In genomic region chr2:127811922-127812321, GRCh38 we compare ENCODE assay signal across 11 cellular contexts. TPM values are rescaled to one million over a fixed set of nuclear protein-coding genes. Genes with fewer than 3 reads are reported as not detected.
DNase-seq lines count a peak whose midpoint lies in the region; ATAC-seq, FAIRE-seq and TF ChIP-seq lines count a peak whose summit lies in the region.
"Had no signal": no experiment of that assay in that cellular context is flagged by ENCODE, and none has a peak within 500 bp of the region (broad histone marks: within the 10 kb centered on the region; RNA-seq: fewer than 3 reads in every experiment).

No MANE protein-coding gene starts in this region.

- peaks cover 9% of the 10 kb centered on the region for H3K36me3 Mint-ChIP-seq in activated naive CD8-positive, alpha-beta T cell treated with anti-CD3 and anti-CD28 coated beads, Interleukin-2, amount 10 ng/mL, durations not matched to agents 7 days and 5 days

- H3K9ac ChIP-seq in HepG2 (ENCODE audit: insufficient read depth, low read depth, low read length) (peak overlapping the region; percentile 98), mesendoderm (ENCODE audit: low read length) (peak overlapping the region; percentile 98)

- ATAC-seq in HepG2 (no peak), right lobe of liver (no peak), upper lobe of right lung (no peak), GM21381 (IDR thresholded peaks at IDR 0.05; ENCODE audit: unreplicated experiment) (no peak), HG02588 (IDR thresholded peaks at IDR 0.05; ENCODE audit: unreplicated experiment) (no peak)
- no peak for ATAC-seq in activated naive CD8-positive, alpha-beta T cell treated with anti-CD3 and anti-CD28 coated beads, Interleukin-2, amount 10 ng/mL, durations not matched to agents 7 days and 5 days (ENCODE audit: low read depth)

- peak overlapping the region; percentile 92 for H3K4me3 Mint-ChIP-seq in activated naive CD8-positive, alpha-beta T cell treated with anti-CD3 and anti-CD28 coated beads, Interleukin-2, amount 10 ng/mL, durations not matched to agents 7 days and 5 days

- no peaks in the 10 kb centered on the region for H3K9me3 Mint-ChIP-seq in activated naive CD8-positive, alpha-beta T cell treated with anti-CD3 and anti-CD28 coated beads, Interleukin-2, amount 10 ng/mL, durations not matched to agents 7 days and 5 days

- H4K8ac ChIP-seq in mesendoderm (ENCODE audit: low read depth, low read length), result peak overlapping the region; percentile 58

- FAIRE-seq in HepG2 (lab: Jason Lieb, UNC), result no peak
- FAIRE-seq: H54 had no signal

- H3K56ac ChIP-seq in mesendoderm (ENCODE audit: low read length), result no peak overlapping the region

- intact Hi-C loops in HepG2 (cut with micrococcal nuclease; ENCODE audit: unreplicated experiment) (loop anchor here (1.0 to 2.0 kb wide), 3 partner anchors 27 to 109 kb away; partner anchors contain the start of gene POLR2D), right lobe of liver (cut with DNase I) (loop anchor here in 1 of 2 donors (2.0 kb wide), 1 partner anchor 111 kb away; the partner anchor contains the start of gene SFT2D3), upper lobe of right lung (cut with DNase I) (no loop called here)

- peaks cover 14% of the 10 kb centered on the region for H3K27me3 Mint-ChIP-seq in activated naive CD8-positive, alpha-beta T cell treated with anti-CD3 and anti-CD28 coated beads, Interleukin-2, amount 10 ng/mL, durations not matched to agents 7 days and 5 days

- H3K36me3 ChIP-seq in HepG2 (replicated peaks in 1 of 2; ENCODE audit: control insufficient read depth in 1 of 2, insufficient read depth in 2 of 2, low read length in 2 of 2), result no peaks in the 10 kb centered on the region
- no peaks in the 10 kb centered on the region for H3K36me3 ChIP-seq in right lobe of liver
- no peaks in the 10 kb centered on the region for H3K36me3 ChIP-seq in mesendoderm (ENCODE audit: control insufficient read depth, insufficient read depth, low read length)
- H3K36me3 ChIP-seq in upper lobe of right lung, result no peaks in the 10 kb centered on the region

- peak overlapping the region; percentile 98 for H3K27ac Mint-ChIP-seq in activated naive CD8-positive, alpha-beta T cell treated with anti-CD3 and anti-CD28 coated beads, Interleukin-2, amount 10 ng/mL, durations not matched to agents 7 days and 5 days

- no peak for DNase-seq in HepG2 (ENCODE audit: low spot score)
- no peak for DNase-seq in right lobe of liver
- no peak for DNase-seq in activated naive CD8-positive, alpha-beta T cell treated with anti-CD3 and anti-CD28 coated beads, Interleukin-2, amount 10 ng/mL, durations not matched to agents 7 days and 5 days
- DNase-seq in mesendoderm, result no peak
- no peak for DNase-seq in upper lobe of right lung
- DNase-seq in HEK293T (ENCODE audit: extremely low spot score), result no peak
- DNase-seq: activated CD4-positive, alpha-beta T cell treated with anti-CD3 and anti-CD28 coated beads, Interleukin-2, amount 50 U/mL, for 48 hours; DMS 273 treated with DMSO at 0.1 percent for 48 hours had no signal

- BruUV-seq in HepG2 (replicated peaks; lab: Mats Ljungman, UMichigan), result no TSS peak

- H3K4me1 ChIP-seq in HepG2 (ENCODE audit: insufficient read depth, low read length) (peaks cover 62% of the 10 kb centered on the region), right lobe of liver (peaks cover 0 to 55% (median 14%) of the 10 kb centered on the region in 4 donors), mesendoderm (ENCODE audit: control insufficient read depth, low read depth, low read length) (no peaks in the 10 kb centered on the region), upper lobe of right lung (peaks cover 21% of the 10 kb centered on the region)

- H3K4me2 ChIP-seq in HepG2 (ENCODE audit: low read depth, low read length) (peak overlapping the region; percentile 98), mesendoderm (ENCODE audit: low read length) (no peak overlapping the region)

- no peak for TF ChIP-seq RAD21 in HepG2 (CRISPR knock-in tag; IDR thresholded peaks at IDR 0.05)

- no peak overlapping the region for H4K5ac ChIP-seq in mesendoderm (ENCODE audit: low read length)

- peaks cover 29% of the 10 kb centered on the region for H3K4me1 Mint-ChIP-seq in activated naive CD8-positive, alpha-beta T cell treated with anti-CD3 and anti-CD28 coated beads, Interleukin-2, amount 10 ng/mL, durations not matched to agents 7 days and 5 days

- in situ Hi-C loops in HepG2 (cut with HindIII; ENCODE audit: extremely low pct_ligation_motif_present, low pct_unique_long_range_greater_than_20kb), result no loop called here

- H3K4ac ChIP-seq in mesendoderm (ENCODE audit: low read depth, low read length), result no peak overlapping the region

- H3K79me1 ChIP-seq in mesendoderm (ENCODE audit: low read length), result no peaks in the 10 kb centered on the region

- H2BK15ac ChIP-seq in mesendoderm (replicated peaks; ENCODE audit: low read depth), result no peak overlapping the region

- TF ChIP-seq POLR2A in HepG2 (IDR thresholded peaks at IDR 0.05; ENCODE audit: insufficient read depth in 1 of 2, low read depth in 2 of 2, low read length in 2 of 2) (no peak), right lobe of liver (IDR thresholded peaks at IDR 0.05) (no peak)

- H3K79me2 ChIP-seq in HepG2 (ENCODE audit: insufficient read depth, low read length) (peaks cover 50% of the 10 kb centered on the region), mesendoderm (ENCODE audit: control insufficient read depth, insufficient read depth, low read length) (peaks cover 29% of the 10 kb centered on the region)

- peaks cover 25% of the 10 kb centered on the region for H4K20me1 ChIP-seq in HepG2 (ENCODE audit: insufficient read depth, low read length)

- H3K9me3 ChIP-seq in HepG2 (ENCODE audit: low read length), result no peaks in the 10 kb centered on the region
- H3K9me3 ChIP-seq in right lobe of liver, result no peaks in the 10 kb centered on the region
- no peaks in the 10 kb centered on the region for H3K9me3 ChIP-seq in upper lobe of right lung

- POLR2A ChIA-PET in HepG2 (lab: Yijun Ruan, JAX) (interaction anchor here (0.9 to 2.3 kb wide), 9 partner anchors 10 to 285 kb away, joined by 3 to 15 read pairs (median 4); partner anchors contain the start of genes IWS1 and SFT2D3), HEK293T (lab: Yijun Ruan, JAX) (interaction anchor here (0.5 to 1.8 kb wide), 4 partner anchors 10 to 70 kb away, joined by 3 to 5 read pairs (median 3); no protein-coding TSS in a partner anchor)
- POLR2A ChIA-PET in activated naive CD8-positive, alpha-beta T cell treated with anti-CD3 and anti-CD28 coated beads, Interleukin-2, amount 10 ng/mL, durations not matched to agents 7 days and 5 days (lab: Charles Lee), result interaction anchor here (0.9 to 2.2 kb wide), 7 partner anchors 10 to 279 kb away, joined by 3 to 9 read pairs (median 4); partner anchors contain the start of genes POLR2D, SFT2D3 and UGGT1

- H2AK5ac ChIP-seq in mesendoderm (ENCODE audit: low read length), result no peak overlapping the region

- H3K27ac ChIP-seq in HepG2 (ENCODE audit: extremely low read length, insufficient read depth, low read length) (peak overlapping the region; percentile 93), right lobe of liver (peak overlapping the region in 1 of 3 donors; percentile 97), mesendoderm (ENCODE audit: low read depth, low read length) (no peak overlapping the region), upper lobe of right lung (peak overlapping the region; percentile 92)

- peak overlapping the region; percentile 83 to 96 (median 93); a peak in 4 of 6 replicates for H3K4me3 ChIP-seq in HepG2 (replicated peaks in 1 of 3; ENCODE audit: insufficient read depth in 1 of 3, low read depth in 2 of 3, low read length in 3 of 3)
- H3K4me3 ChIP-seq in right lobe of liver, result peak overlapping the region in 1 of 3 donors; percentile 88
- H3K4me3 ChIP-seq in mesendoderm (ENCODE audit: low read length), result no peak overlapping the region
- peak overlapping the region; percentile 91 for H3K4me3 ChIP-seq in upper lobe of right lung

- H3K27me3 ChIP-seq in HepG2 (ENCODE audit: control insufficient read depth in 1 of 2, insufficient read depth in 2 of 2, low read length in 2 of 2) (no peaks in the 10 kb centered on the region; a peak in 1 of 5 replicates), right lobe of liver (no peaks in the 10 kb centered on the region), mesendoderm (ENCODE audit: insufficient read depth, low read length, poor library complexity) (no peaks in the 10 kb centered on the region), upper lobe of right lung (no peaks in the 10 kb centered on the region)

- no peak overlapping the region for H2BK5ac ChIP-seq in mesendoderm (ENCODE audit: low read length)

- H3K18ac ChIP-seq in mesendoderm (ENCODE audit: low read length), result no peak overlapping the region

- no peak overlapping the region for H3K23ac ChIP-seq in mesendoderm (ENCODE audit: low read length)

- H2BK120ac ChIP-seq in mesendoderm (ENCODE audit: low read depth, low read length), result no peak overlapping the region

- no peak for TF ChIP-seq EP300 in HepG2 (IDR thresholded peaks at IDR 0.05; ENCODE audit: low read depth in 2 of 2, low read length in 2 of 2)
- no peak for TF ChIP-seq EP300 in HepG2 (CRISPR knock-in tag; IDR thresholded peaks at IDR 0.05; ENCODE audit: borderline replicate concordance)

- TF ChIP-seq CTCF in HepG2 (CRISPR knock-in tag; IDR thresholded peaks at IDR 0.05) (no peak), right lobe of liver (IDR thresholded peaks at IDR 0.05) (no peak), upper lobe of right lung (IDR thresholded peaks at IDR 0.05) (no peak)

- WGBS in HepG2 (ENCODE audit: low lambda C conversion rate), result 88% methylated on average over 13 of the region's 13 CpGs
- 88% methylated on average over 13 of the region's 13 CpGs for WGBS in right lobe of liver (ENCODE audit: insufficient coverage, low coverage, low lambda C conversion rate, missing lambda C conversion rate)
- WGBS in mesendoderm (ENCODE audit: extremely low coverage, insufficient coverage, low lambda C conversion rate), result no CpG with 5 or more reads among the region's 13 CpGs

- peak overlapping the region; percentile 93 for H2AFZ ChIP-seq in HepG2 (ENCODE audit: low read length)

- CTCF ChIA-PET in HepG2 (lab: Yijun Ruan, JAX; ENCODE audit: low intra/inter-chr PET ratio, low total read pairs) (no interaction called here), HEK293T (lab: Yijun Ruan, JAX) (no interaction called here)

RNA-seq across cellular contexts. Expression of gene WDR33, which starts 1.0 kb away (rescaled TPM):
- total RNA-seq in HepG2 (2016; rRNA removed; fragmentation: Illumina TruSeq; extraction: Trizol), result 78.2 and 125 TPM in 2 replicates
- 29.3 and 31.3 TPM in 2 replicates for total RNA-seq in HepG2 (2016; cell fraction: cytosol; rRNA removed; fragmentation: Illumina TruSeq; extraction: Trizol; ENCODE audit: low read depth)
- total RNA-seq in HepG2 (2016; cell fraction: insoluble cytoplasmic fraction; rRNA removed; fragmentation: Illumina TruSeq; extraction: Trizol), result 75.2 and 121 TPM in 2 replicates
- total RNA-seq in HepG2 (2016; cell fraction: membrane; rRNA removed; fragmentation: Illumina TruSeq; extraction: Trizol), result 44.0 and 44.1 TPM in 2 replicates
- 116 and 120 TPM in 2 replicates for total RNA-seq in HepG2 (2016; cell fraction: nucleus; rRNA removed; fragmentation: Illumina TruSeq; extraction: Trizol)
- 44.5 and 54.9 TPM in 2 replicates for polyA plus RNA-seq in HepG2 (2011; rRNA removed)
- polyA plus RNA-seq in HepG2 (2011; cell fraction: cytosol; rRNA removed), result 21.2 and 32.4 TPM in 2 replicates
- 28.0 and 34.3 TPM in 2 replicates for polyA plus RNA-seq in HepG2 (2011; cell fraction: nucleus; rRNA removed)
- 37.7 and 54.6 TPM in 2 replicates for polyA plus RNA-seq in HepG2 (2012)
- polyA plus RNA-seq in HepG2 (2016; cell fraction: cytosol; fragmentation: Illumina TruSeq; extraction: Trizol; ENCODE audit: low read depth), result 19.8 and 20.7 TPM in 2 replicates
- 83.7 and 90.3 TPM in 2 replicates for polyA plus RNA-seq in HepG2 (2016; cell fraction: insoluble cytoplasmic fraction; fragmentation: Illumina TruSeq; extraction: Trizol; ENCODE audit: low read depth)
- 26.7 and 27.0 TPM in 2 replicates for polyA plus RNA-seq in HepG2 (2016; cell fraction: membrane; fragmentation: Illumina TruSeq; extraction: Trizol; ENCODE audit: low read depth)
- polyA plus RNA-seq in HepG2 (2016; cell fraction: nucleus; fragmentation: Illumina TruSeq; extraction: Trizol; ENCODE audit: insufficient read depth, low read depth), result 48.5 and 54.4 TPM in 2 replicates
- 27.8 and 38.2 TPM in 2 replicates for polyA minus RNA-seq in HepG2 (2011; rRNA and poly(A)+ RNA removed; ENCODE audit: low replicate concordance)
- polyA minus RNA-seq in HepG2 (2011; cell fraction: cytosol; rRNA and poly(A)+ RNA removed), result 44.9 and 48.5 TPM in 2 replicates
- 188 and 197 TPM in 2 replicates for polyA minus RNA-seq in HepG2 (2011; cell fraction: nucleus; rRNA and poly(A)+ RNA removed)
- total RNA-seq in right lobe of liver, result 10 to 100 TPM; 15.6 to 38.3 (median 28.0) TPM
- 10 to 100 TPM; 69.1 to 82.2 TPM for total RNA-seq in activated naive CD8-positive, alpha-beta T cell treated with anti-CD3 and anti-CD28 coated beads, Interleukin-2, amount 10 ng/mL, durations not matched to agents 7 days and 5 days
- 25.8 TPM for polyA plus RNA-seq in mesendoderm (2013, experiment 1 of 2)
- 25.7 TPM for polyA plus RNA-seq in mesendoderm (2013, experiment 2 of 2)
- 53.9 TPM for total RNA-seq in upper lobe of right lung

RNA-seq across cellular contexts. Expression of gene POLR2D, which starts 46.0 kb away (rescaled TPM):
- total RNA-seq in HepG2 (2016; rRNA removed; fragmentation: Illumina TruSeq; extraction: Trizol) (46.8 and 73.9 TPM in 2 replicates), right lobe of liver (10 to 100 TPM; 10.1 to 21.5 (median 15.5) TPM), upper lobe of right lung (23.1 TPM)
- 12.6 and 14.2 TPM in 2 replicates for total RNA-seq in HepG2 (2016; cell fraction: cytosol; rRNA removed; fragmentation: Illumina TruSeq; extraction: Trizol; ENCODE audit: low read depth)
- 48.2 and 65.2 TPM in 2 replicates for total RNA-seq in HepG2 (2016; cell fraction: insoluble cytoplasmic fraction; rRNA removed; fragmentation: Illumina TruSeq; extraction: Trizol)
- 60.9 and 67.5 TPM in 2 replicates for total RNA-seq in HepG2 (2016; cell fraction: membrane; rRNA removed; fragmentation: Illumina TruSeq; extraction: Trizol)
- 22.2 and 26.9 TPM in 2 replicates for total RNA-seq in HepG2 (2016; cell fraction: nucleus; rRNA removed; fragmentation: Illumina TruSeq; extraction: Trizol)
- 22.3 and 26.9 TPM in 2 replicates for polyA plus RNA-seq in HepG2 (2011; rRNA removed)
- 16.3 and 24.5 TPM in 2 replicates for polyA plus RNA-seq in HepG2 (2011; cell fraction: cytosol; rRNA removed)
- 8.2 and 10.7 TPM in 2 replicates for polyA plus RNA-seq in HepG2 (2011; cell fraction: nucleus; rRNA removed)
- polyA plus RNA-seq in HepG2 (2012), result 46.9 and 47.5 TPM in 2 replicates
- polyA plus RNA-seq in HepG2 (2016; cell fraction: cytosol; fragmentation: Illumina TruSeq; extraction: Trizol; ENCODE audit: low read depth), result 27.4 and 35.8 TPM in 2 replicates
- polyA plus RNA-seq in HepG2 (2016; cell fraction: insoluble cytoplasmic fraction; fragmentation: Illumina TruSeq; extraction: Trizol; ENCODE audit: low read depth), result 84.9 and 88.7 TPM in 2 replicates
- polyA plus RNA-seq in HepG2 (2016; cell fraction: membrane; fragmentation: Illumina TruSeq; extraction: Trizol; ENCODE audit: low read depth), result 69.2 and 75.1 TPM in 2 replicates
- 54.7 and 59.0 TPM in 2 replicates for polyA plus RNA-seq in HepG2 (2016; cell fraction: nucleus; fragmentation: Illumina TruSeq; extraction: Trizol; ENCODE audit: insufficient read depth, low read depth)
- polyA minus RNA-seq in HepG2 (2011; rRNA and poly(A)+ RNA removed; ENCODE audit: low replicate concordance), result 19.8 and 24.2 TPM in 2 replicates
- polyA minus RNA-seq in HepG2 (2011; cell fraction: cytosol; rRNA and poly(A)+ RNA removed), result 14.4 and 17.2 TPM in 2 replicates
- polyA minus RNA-seq in HepG2 (2011; cell fraction: nucleus; rRNA and poly(A)+ RNA removed), result 12.0 and 12.3 TPM in 2 replicates
- total RNA-seq in activated naive CD8-positive, alpha-beta T cell treated with anti-CD3 and anti-CD28 coated beads, Interleukin-2, amount 10 ng/mL, durations not matched to agents 7 days and 5 days, result 10 to 100 TPM; 37.7 to 43.4 TPM
- polyA plus RNA-seq in mesendoderm (2013, experiment 1 of 2), result 37.2 TPM
- 37.7 TPM for polyA plus RNA-seq in mesendoderm (2013, experiment 2 of 2)
